ENCODE assay signal across 15 cellular contexts in the genomic region with DNA sequence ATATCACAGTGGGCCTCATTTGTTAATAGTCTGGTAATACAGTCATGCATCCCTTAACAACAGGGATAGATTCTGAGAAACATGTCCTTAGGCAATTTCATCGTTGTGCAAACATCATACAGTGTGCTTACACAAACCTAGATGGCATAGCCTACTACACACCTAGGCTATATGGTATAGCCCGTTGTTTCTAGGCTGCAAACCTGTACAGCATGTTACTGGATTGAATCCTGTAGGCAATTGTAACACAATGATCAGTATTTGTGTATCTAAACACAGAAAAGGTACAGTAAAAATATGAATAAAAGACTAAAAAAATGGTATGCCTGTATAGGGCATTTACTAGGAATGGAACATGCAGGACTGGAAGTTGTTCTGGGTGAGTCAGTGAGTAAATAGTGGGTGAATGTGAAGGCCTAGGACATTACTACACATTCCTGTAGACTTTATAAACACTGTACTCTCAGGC. TPM values are rescaled to one million over a fixed set of nuclear protein-coding genes. Genes with fewer than 3 reads are reported as not detected.
A peak's percentile ranks its signal among the peaks of the same experiment; 100 is the strongest.
DNase-seq lines count a peak whose midpoint lies in the region; ATAC-seq, FAIRE-seq and TF ChIP-seq lines count a peak whose summit lies in the region.
"Had no signal": no experiment of that assay in that cellular context is flagged by ENCODE, and none has a peak within 500 bp of the region (broad histone marks: within the 10 kb centered on the region; RNA-seq: fewer than 3 reads in every experiment).

No MANE protein-coding gene starts in this region.

- peaks cover 0 to 5% of the 10 kb centered on the region in 2 experiments; a peak in 1 of 5 replicates for H3K4me1 ChIP-seq in K562 (replicated peaks in 1 of 2; ENCODE audit: control insufficient read depth in 2 of 2, insufficient read depth in 2 of 2, low read length in 2 of 2)
- H3K4me1 ChIP-seq: parathyroid adenoma had no signal

- POLR2A ChIA-PET in K562 (lab: Yijun Ruan, JAX), result interaction anchor here (2.3 kb wide), 1 partner anchor 13 kb away, joined by 10 read pairs; no protein-coding TSS in a partner anchor

- TF ChIP-seq RAD21 in K562 (CRISPR knock-in tag; conservative IDR thresholded peaks at IDR 0.05 in 1 of 2, IDR thresholded peaks at IDR 0.05 in 1 of 2), result no peak

- no peak overlapping the region for H3K4me3 ChIP-seq in K562
- H3K4me3 ChIP-seq: dorsolateral prefrontal cortex, heart right ventricle, MG63 had no signal

- H3K27me3 ChIP-seq in K562 (ENCODE audit: control insufficient read depth in 2 of 2, insufficient read depth in 2 of 2, low read length in 2 of 2), result no peaks in the 10 kb centered on the region
- H3K27me3 ChIP-seq: dorsolateral prefrontal cortex, heart right ventricle, MG63 had no signal

- CTCF ChIA-PET in K562 (lab: Yijun Ruan, JAX; ENCODE audit: low intra/inter-chr PET ratio), result no interaction called here

- H4K20me1 ChIP-seq in K562 (replicated peaks; ENCODE audit: control insufficient read depth, insufficient read depth, low read length), result no peaks in the 10 kb centered on the region

- no peak overlapping the region for H3K27ac ChIP-seq in K562 (ENCODE audit: extremely low read depth, low read depth, low read length)
- H3K27ac ChIP-seq: heart right ventricle, parathyroid adenoma had no signal

- intact Hi-C loops in K562 (cut with micrococcal nuclease), result no loop called here
- intact Hi-C loops in sciatic nerve (cut with DNase I), result no loop called here

- DNase-seq in ACHN, result peak; percentile 37
- peak in 2 of 3 experiments; percentile 16 to 68 for DNase-seq in NCI-H1417 (lab: John Stamatoyannopoulos, UW)
- no peak for DNase-seq in K562 (ENCODE audit: extremely low read depth in 1 of 4, low spot score in 3 of 4)
- DNase-seq in kidney glomerular epithelial cell (lab: John Stamatoyannopoulos, UW), result peak; percentile 51
- no peak for DNase-seq in ureter (ENCODE audit: low spot score)
- no peak for DNase-seq in NCI-H1105 (lab: John Stamatoyannopoulos, UW)
- DNase-seq in sciatic nerve (ENCODE audit: low spot score), result no peak
- DNase-seq: dorsolateral prefrontal cortex, heart right ventricle, MG63, NCI-H2171 treated with DMSO at 0.1 percent for 48 hours had no signal

- BruUV-seq in K562 (replicated peaks; lab: Mats Ljungman, UMichigan), result no TSS peak

- H3K4me2 ChIP-seq in K562 (ENCODE audit: insufficient read depth, low read length), result no peak overlapping the region

- H3K9ac ChIP-seq in K562 (ENCODE audit: insufficient read depth in 1 of 2, low read depth in 2 of 2, low read length in 2 of 2), result no peak overlapping the region
- H3K9ac ChIP-seq: parathyroid adenoma had no signal

- no peak for TF ChIP-seq POLR2A in K562 (conservative IDR thresholded peaks at IDR 0.05)

- in situ Hi-C loops in ACHN (cut with HindIII; ENCODE audit: low pct_ligation_motif_present, low pct_unique_long_range_greater_than_20kb, low sequenced_read_pairs) (loop anchor here (25.0 kb wide), 1 partner anchor 144 kb away; no protein-coding TSS in a partner anchor), K562 (cut with MboI) (no loop called here)

- TF ChIP-seq EP300 in K562 (IDR thresholded peaks at IDR 0.05; ENCODE audit: low read length), result no peak

- no peaks in the 10 kb centered on the region for H3K9me3 ChIP-seq in K562 (replicated peaks; ENCODE audit: control insufficient read depth, insufficient read depth, low read depth, low read length)
- H3K9me3 ChIP-seq: heart right ventricle, MG63 had no signal

- WGBS in K562 (ENCODE audit: insufficient coverage, low coverage, missing lambda C conversion rate), result 46% methylated on average over 2 of the region's 2 CpGs

- H2AFZ ChIP-seq in K562 (ENCODE audit: low read depth, low read length), result peak overlapping the region; percentile 9; the same call in 1 of the 2 replicates
- H2AFZ ChIP-seq: parathyroid adenoma had no signal

- no peaks in the 10 kb centered on the region for H3K9me1 ChIP-seq in K562 (ENCODE audit: control insufficient read depth, insufficient read depth, low read length)

- ATAC-seq in K562, result no peak
- ATAC-seq in HG02840 (IDR thresholded peaks at IDR 0.05; ENCODE audit: low FRiP score, unreplicated experiment), result no peak
- no peak for ATAC-seq in sciatic nerve
- ATAC-seq: heart right ventricle; stimulated activated memory B cell treated with anti-CD40 and anti-IgM and Interleukin-4, amounts not matched to agents 10 μg/mL and 1 μg/mL and 100 μg/mL, for 72 hours had no signal

- no peak for TF ChIP-seq CTCF in K562 (IDR thresholded peaks at IDR 0.05 in 2 of 3, conservative IDR thresholded peaks at IDR 0.05 in 1 of 3; ENCODE audit: insufficient read depth in 2 of 3, low read depth in 1 of 3, low read length in 3 of 3)

- H3K36me3 ChIP-seq in K562 (ENCODE audit: control insufficient read depth, insufficient read depth, low read length), result no peaks in the 10 kb centered on the region
- H3K36me3 ChIP-seq: heart right ventricle, MG63 had no signal

- no peak for FAIRE-seq in K562 (lab: Jason Lieb, UNC)

- H3K79me2 ChIP-seq in K562 (ENCODE audit: control insufficient read depth, insufficient read depth, low read length), result no peaks in the 10 kb centered on the region
- H3K79me2 ChIP-seq: parathyroid adenoma had no signal

TF ChIP-seq in K562, 482 proteins besides CTCF, POLR2A, EP300 and RAD21 (continues in another document):
- TF ChIP-seq FOXA3 (CRISPR knock-in tag; conservative IDR thresholded peaks at IDR 0.05 in 1 of 2, IDR thresholded peaks at IDR 0.05 in 1 of 2), result peak; percentile 86 to 87; a peak in 3 of 4 replicates
- TF ChIP-seq, protein P1, sequence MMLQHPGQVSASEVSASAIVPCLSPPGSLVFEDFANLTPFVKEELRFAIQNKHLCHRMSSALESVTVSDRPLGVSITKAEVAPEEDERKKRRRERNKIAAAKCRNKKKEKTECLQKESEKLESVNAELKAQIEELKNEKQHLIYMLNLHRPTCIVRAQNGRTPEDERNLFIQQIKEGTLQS (IDR thresholded peaks at IDR 0.05), result peak; percentile 40; the same call in 1 of the 2 replicates
- TF ChIP-seq, protein P1 (CRISPR knock-in tag; conservative IDR thresholded peaks at IDR 0.05), result no peak

RNA-seq across cellular contexts. Expression of a gene that starts 12.0 kb away (rescaled TPM):
- total RNA-seq in K562 (2011; cell fraction: chromatin; rRNA removed; ENCODE audit: low replicate concordance), result 11.2 and 15.6 TPM in 2 replicates
- 5.0 and 5.5 TPM in 2 replicates for total RNA-seq in K562 (2011; cell fraction: nucleolus; rRNA removed)
- total RNA-seq in K562 (2011; cell fraction: nucleoplasm; rRNA removed), result 4.9 and 5.2 TPM in 2 replicates
- 6.6 and 10.4 TPM in 2 replicates for total RNA-seq in K562 (2014; rRNA removed)
- 10.6 and 11.6 TPM in 2 replicates for total RNA-seq in K562 (2014; rRNA removed; fragmentation: Illumina TruSeq; extraction: Trizol)
- total RNA-seq in K562 (2015; rRNA removed; fragmentation: Illumina TruSeq; extraction: Trizol), result 8.8 and 9.2 TPM in 2 replicates
- total RNA-seq in K562 (2021), result 8.2 and 8.5 TPM in 2 replicates
- polyA plus RNA-seq in K562 (2011; rRNA removed), result 6.8 and 11.7 TPM in 2 replicates
- polyA plus RNA-seq in K562 (2011; cell fraction: cytosol; rRNA removed), result 3.3 and 3.5 TPM in 2 replicates
- polyA plus RNA-seq in K562 (2011; cell fraction: nucleus; rRNA removed), result 35.6 and 37.0 TPM in 2 replicates
- 5.4 and 9.0 TPM in 2 replicates for polyA plus RNA-seq in K562 (2012)
- 7.3 and 9.3 TPM in 2 replicates for polyA plus RNA-seq in K562 (2014; fragmentation: Illumina TruSeq; extraction: Trizol)
- 1 to 10 TPM; 1.7 to 3.8 TPM for polyA plus RNA-seq in K562 (2014; fragmentation: Nextera tagmentation; extraction: Ambion mirVana)
- 9.7 and 11.5 TPM in 2 replicates for polyA plus RNA-seq in K562 (2014; rRNA removed)
- polyA minus RNA-seq in K562 (2011; rRNA and poly(A)+ RNA removed), result 4.7 and 8.1 TPM in 2 replicates
- polyA minus RNA-seq in K562 (2011; cell fraction: cytosol; rRNA and poly(A)+ RNA removed), result 3.7 and 6.9 TPM in 2 replicates
- polyA minus RNA-seq in K562 (2011; cell fraction: nucleus; rRNA and poly(A)+ RNA removed), result 9.7 TPM in 2 replicates
- total RNA-seq in ureter, result 10.9 TPM
- total RNA-seq in sciatic nerve, result 13.7 TPM
- total RNA-seq: activated CD8-positive, alpha-beta memory T cell treated with anti-CD3 and anti-CD28 coated beads for 36 hours had no signal

Comparison
In these comparisons a context has a peak if more than half of its experiments do, and no peak if none do; other contexts are left out.
1. DNase-seq: peak in ACHN (single experiment), NCI-H1417 (2 of 3) and kidney glomerular epithelial cell (single experiment); none in K562 (0 of 4), ureter (single experiment), NCI-H1105 (single experiment) and sciatic nerve (single experiment).